1 cellular context compared by ENCODE assay signal in the genomic region with DNA sequence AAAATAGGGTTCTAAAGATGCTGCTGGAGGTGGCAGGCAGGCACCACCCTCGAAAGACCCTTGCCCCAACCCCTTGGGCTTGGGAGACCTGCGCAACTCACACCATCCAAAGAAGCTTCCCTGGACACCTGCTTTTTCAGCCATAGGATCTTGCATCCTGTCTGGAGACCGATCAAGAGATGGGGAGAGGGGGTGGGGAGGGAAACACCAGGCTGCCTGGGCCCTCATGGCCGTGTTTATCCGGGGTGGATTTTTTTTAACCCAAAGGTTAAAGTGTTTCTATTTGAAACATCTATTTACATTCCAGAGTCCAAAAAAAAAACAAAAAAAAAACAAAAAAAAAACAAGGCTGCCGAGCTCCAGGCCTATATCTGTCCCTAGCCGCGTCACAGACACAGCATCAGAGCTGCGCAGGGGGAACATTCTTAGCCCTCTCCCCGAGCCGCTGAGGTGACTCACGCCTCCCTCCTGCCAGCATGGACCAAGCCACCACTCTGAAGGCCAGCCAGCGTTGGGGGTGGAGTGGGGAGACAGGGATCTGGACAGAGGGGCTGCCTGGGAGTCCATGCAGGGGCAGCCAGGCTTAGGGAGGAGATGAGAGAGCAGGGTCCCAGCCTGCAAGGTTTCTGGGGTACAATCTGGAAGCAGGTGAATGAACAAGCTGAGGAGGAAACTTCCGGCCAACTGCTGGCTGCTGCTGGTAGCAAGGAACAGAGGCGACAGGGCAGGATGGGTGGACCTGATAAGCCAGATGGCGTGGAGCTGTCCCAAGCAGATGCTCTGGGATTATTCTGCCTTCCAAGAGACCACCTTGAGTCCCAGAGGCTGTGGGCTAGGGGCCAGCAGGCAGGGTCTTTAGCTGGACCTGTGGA.
TF ChIP-seq lines count a peak whose summit lies in the region.

No MANE protein-coding gene starts in this region.

TF ChIP-seq in HepG2, 621 proteins besides CTCF, POLR2A, EP300 and RAD21 (continued from another document and continues in another):
- TF ChIP-seq, protein P1, sequence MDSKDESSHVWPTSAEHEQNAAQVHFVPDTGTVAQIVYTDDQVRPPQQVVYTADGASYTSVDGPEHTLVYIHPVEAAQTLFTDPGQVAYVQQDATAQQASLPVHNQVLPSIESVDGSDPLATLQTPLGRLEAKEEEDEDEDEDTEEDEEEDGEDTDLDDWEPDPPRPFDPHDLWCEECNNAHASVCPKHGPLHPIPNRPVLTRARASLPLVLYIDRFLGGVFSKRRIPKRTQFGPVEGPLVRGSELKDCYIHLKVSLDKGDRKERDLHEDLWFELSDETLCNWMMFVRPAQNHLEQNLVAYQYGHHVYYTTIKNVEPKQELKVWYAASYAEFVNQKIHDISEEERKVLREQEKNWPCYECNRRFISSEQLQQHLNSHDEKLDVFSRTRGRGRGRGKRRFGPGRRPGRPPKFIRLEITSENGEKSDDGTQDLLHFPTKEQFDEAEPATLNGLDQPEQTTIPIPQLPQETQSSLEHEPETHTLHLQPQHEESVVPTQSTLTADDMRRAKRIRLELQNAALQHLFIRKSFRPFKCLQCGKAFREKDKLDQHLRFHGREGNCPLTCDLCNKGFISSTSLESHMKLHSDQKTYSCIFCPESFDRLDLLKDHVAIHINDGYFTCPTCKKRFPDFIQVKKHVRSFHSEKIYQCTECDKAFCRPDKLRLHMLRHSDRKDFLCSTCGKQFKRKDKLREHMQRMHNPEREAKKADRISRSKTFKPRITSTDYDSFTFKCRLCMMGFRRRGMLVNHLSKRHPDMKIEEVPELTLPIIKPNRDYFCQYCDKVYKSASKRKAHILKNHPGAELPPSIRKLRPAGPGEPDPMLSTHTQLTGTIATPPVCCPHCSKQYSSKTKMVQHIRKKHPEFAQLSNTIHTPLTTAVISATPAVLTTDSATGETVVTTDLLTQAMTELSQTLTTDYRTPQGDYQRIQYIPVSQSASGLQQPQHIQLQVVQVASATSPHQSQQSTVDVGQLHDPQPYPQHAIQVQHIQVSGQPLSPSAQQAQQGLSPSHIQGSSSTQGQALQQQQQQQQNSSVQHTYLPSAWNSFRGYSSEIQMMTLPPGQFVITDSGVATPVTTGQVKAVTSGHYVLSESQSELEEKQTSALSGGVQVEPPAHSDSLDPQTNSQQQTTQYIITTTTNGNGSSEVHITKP (CRISPR knock-in tag; IDR thresholded peaks at IDR 0.05; ENCODE audit: low read depth): peak; percentile 96
- TF ChIP-seq FOXO1 (CRISPR knock-in tag; IDR thresholded peaks at IDR 0.05) (peak; percentile 86), RBM22 (optimal IDR thresholded peaks at IDR 0.05; ENCODE audit: low read length) (peak; percentile 37), TRAFD1 (CRISPR knock-in tag; IDR thresholded peaks at IDR 0.05; ENCODE audit: borderline replicate concordance) (no peak), NFYB (CRISPR knock-in tag; IDR thresholded peaks at IDR 0.05) (peak; percentile 20; the same call in 1 of the 2 replicates), JUN (CRISPR knock-in tag; IDR thresholded peaks at IDR 0.05) (peak; percentile 95), ZNF34 (CRISPR knock-in tag; IDR thresholded peaks at IDR 0.05; ENCODE audit: borderline replicate concordance) (peak; percentile 96), MIER2 (CRISPR knock-in tag; IDR thresholded peaks at IDR 0.05) (peak; percentile 34; the same call in 1 of the 2 replicates), EEA1 (CRISPR knock-in tag; IDR thresholded peaks at IDR 0.05; ENCODE audit: borderline replicate concordance) (0 out of 2 replicates have a peak, but pooled peaks have one; percentile 16), SP140L (CRISPR knock-in tag; IDR thresholded peaks at IDR 0.05; ENCODE audit: borderline replicate concordance) (peak; percentile 75; the same call in 1 of the 2 replicates), HNF1B (CRISPR knock-in tag; IDR thresholded peaks at IDR 0.05) (0 out of 2 replicates have a peak, but pooled peaks have one; percentile 30), ZSCAN30 (CRISPR knock-in tag; IDR thresholded peaks at IDR 0.05) (no peak), GMEB2 (CRISPR knock-in tag; IDR thresholded peaks at IDR 0.05; ENCODE audit: low read depth) (no peak), MIXL1 (CRISPR knock-in tag; IDR thresholded peaks at IDR 0.05) (peak; percentile 77; the same call in 1 of the 2 replicates), SRSF1 (optimal IDR thresholded peaks at IDR 0.05; ENCODE audit: low read depth, low read length) (peak; percentile 63), ZNF546 (CRISPR knock-in tag; conservative IDR thresholded peaks at IDR 0.05) (no peak; the same call in 1 of the 2 replicates), ZNF20 (CRISPR knock-in tag; IDR thresholded peaks at IDR 0.05) (no peak), JUND (CRISPR knock-in tag; IDR thresholded peaks at IDR 0.05) (peak; percentile 91), ZNF264 (CRISPR knock-in tag; IDR thresholded peaks at IDR 0.05) (peak; percentile 35; the same call in 1 of the 2 replicates), KLF11 (CRISPR knock-in tag; IDR thresholded peaks at IDR 0.05) (peak; percentile 90), KAT7 (CRISPR knock-in tag; IDR thresholded peaks at IDR 0.05; ENCODE audit: borderline replicate concordance) (peak; percentile 70), ZNF746 (CRISPR knock-in tag; IDR thresholded peaks at IDR 0.05) (peak; percentile 94), MEIS1 (CRISPR knock-in tag; IDR thresholded peaks at IDR 0.05; ENCODE audit: borderline replicate concordance) (peak; percentile 80; the same call in 1 of the 2 replicates), SOX13 (IDR thresholded peaks at IDR 0.05) (no peak), SOX13 (CRISPR knock-in tag; conservative IDR thresholded peaks at IDR 0.05 in 1 of 2, IDR thresholded peaks at IDR 0.05 in 1 of 2) (peak in 1 of 2 experiments; percentile 78; a peak in 2 of 4 replicates), ETV6 (CRISPR knock-in tag; conservative IDR thresholded peaks at IDR 0.05) (peak; percentile 41; the same call in 1 of the 2 replicates), ZKSCAN8 (CRISPR knock-in tag; IDR thresholded peaks at IDR 0.05; ENCODE audit: borderline replicate concordance) (peak; percentile 54; the same call in 1 of the 2 replicates), MED8 (CRISPR knock-in tag; IDR thresholded peaks at IDR 0.05; ENCODE audit: insufficient replicate concordance) (peak; percentile 53), ZNF142 (CRISPR knock-in tag; IDR thresholded peaks at IDR 0.05) (peak; percentile 43; the same call in 1 of the 2 replicates), ELF1 (CRISPR knock-in tag; IDR thresholded peaks at IDR 0.05) (peak; percentile 48; the same call in 1 of the 2 replicates), ZNF333 (CRISPR knock-in tag; IDR thresholded peaks at IDR 0.05; ENCODE audit: borderline replicate concordance) (no peak), SOX6 (IDR thresholded peaks at IDR 0.05) (no peak), SOX6 (CRISPR knock-in tag; IDR thresholded peaks at IDR 0.05) (peak; percentile 92), ZNF136 (CRISPR knock-in tag; IDR thresholded peaks at IDR 0.05; ENCODE audit: low read depth) (0 out of 2 replicates have a peak, but pooled peaks have one; percentile 62), SP5 (CRISPR knock-in tag; IDR thresholded peaks at IDR 0.05; ENCODE audit: borderline replicate concordance, low read depth) (peak; percentile 82), CBX1 (IDR thresholded peaks at IDR 0.05; ENCODE audit: low read depth) (peak; percentile 52), THAP11 (CRISPR knock-in tag; IDR thresholded peaks at IDR 0.05) (peak; percentile 57), ZNF383 (CRISPR knock-in tag; IDR thresholded peaks at IDR 0.05; ENCODE audit: borderline replicate concordance) (peak; percentile 85; the same call in 1 of the 2 replicates), NR2C2 (CRISPR knock-in tag; IDR thresholded peaks at IDR 0.05; ENCODE audit: borderline replicate concordance) (peak; percentile 79), ARID2 (CRISPR knock-in tag; IDR thresholded peaks at IDR 0.05; ENCODE audit: borderline replicate concordance) (no peak)
- TF ChIP-seq, protein P2, sequence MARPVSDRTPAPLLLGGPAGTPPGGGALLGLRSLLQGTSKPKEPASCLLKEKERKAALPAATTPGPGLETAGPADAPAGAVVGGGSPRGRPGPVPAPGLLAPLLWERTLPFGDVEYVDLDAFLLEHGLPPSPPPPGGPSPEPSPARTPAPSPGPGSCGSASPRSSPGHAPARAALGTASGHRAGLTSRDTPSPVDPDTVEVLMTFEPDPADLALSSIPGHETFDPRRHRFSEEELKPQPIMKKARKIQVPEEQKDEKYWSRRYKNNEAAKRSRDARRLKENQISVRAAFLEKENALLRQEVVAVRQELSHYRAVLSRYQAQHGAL (CRISPR knock-in tag; IDR thresholded peaks at IDR 0.05; ENCODE audit: not compliant biosample characterization): no peak
- TF ChIP-seq, protein P3, sequence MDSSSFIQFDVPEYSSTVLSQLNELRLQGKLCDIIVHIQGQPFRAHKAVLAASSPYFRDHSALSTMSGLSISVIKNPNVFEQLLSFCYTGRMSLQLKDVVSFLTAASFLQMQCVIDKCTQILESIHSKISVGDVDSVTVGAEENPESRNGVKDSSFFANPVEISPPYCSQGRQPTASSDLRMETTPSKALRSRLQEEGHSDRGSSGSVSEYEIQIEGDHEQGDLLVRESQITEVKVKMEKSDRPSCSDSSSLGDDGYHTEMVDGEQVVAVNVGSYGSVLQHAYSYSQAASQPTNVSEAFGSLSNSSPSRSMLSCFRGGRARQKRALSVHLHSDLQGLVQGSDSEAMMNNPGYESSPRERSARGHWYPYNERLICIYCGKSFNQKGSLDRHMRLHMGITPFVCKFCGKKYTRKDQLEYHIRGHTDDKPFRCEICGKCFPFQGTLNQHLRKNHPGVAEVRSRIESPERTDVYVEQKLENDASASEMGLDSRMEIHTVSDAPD (CRISPR knock-in tag; IDR thresholded peaks at IDR 0.05): no peak
